In the genomic region with DNA sequence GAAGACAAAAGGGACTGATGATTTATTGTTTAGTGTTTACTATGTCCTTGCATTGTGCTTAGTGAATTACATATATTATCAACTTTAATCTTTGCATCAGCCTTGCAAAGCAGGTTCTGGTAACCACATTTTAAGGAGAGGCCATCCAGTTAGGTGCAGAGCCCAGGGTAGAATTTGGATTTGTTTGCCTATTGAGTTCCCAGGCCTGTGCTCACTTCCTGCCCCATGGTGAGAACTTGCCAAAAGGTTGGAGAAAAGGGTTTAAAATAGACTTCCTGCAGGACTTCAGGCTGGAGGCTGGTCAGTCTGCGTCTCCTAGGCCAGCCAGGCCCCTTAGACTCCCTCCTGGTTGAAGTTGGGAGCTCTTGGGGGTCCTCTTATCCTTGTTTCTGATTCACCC, we compare ENCODE assay signal across 21 cellular contexts.
A peak's percentile ranks its signal among the peaks of the same experiment; 100 is the strongest.
DNase-seq lines count a peak whose midpoint lies in the region; ATAC-seq and TF ChIP-seq lines count a peak whose summit lies in the region.
"Had no signal": no experiment of that assay in that cellular context is flagged by ENCODE, and none has a peak within 500 bp of the region (broad histone marks: within the 10 kb centered on the region; RNA-seq: fewer than 3 reads in every experiment).

No MANE protein-coding gene starts in this region.

- no peaks in the 10 kb centered on the region for H3K9me2 ChIP-seq in GM23338 (ENCODE audit: insufficient read depth)

- 0 out of 2 replicates have a peak, but pooled peaks cover 5% of the 10 kb centered on the region for H4K20me1 ChIP-seq in GM23338 (replicated peaks; ENCODE audit: insufficient read depth)

- H3K4me3 ChIP-seq in GM23338 (no peak overlapping the region), RWPE2 (ENCODE audit: severe bottlenecking) (no peak overlapping the region), gastrocnemius medialis (no peak overlapping the region), thyroid gland (replicated peaks in 1 of 3) (no peak overlapping the region)
- H3K4me3 ChIP-seq: BLaER1, K562, suprapubic skin had no signal

- H3K9me3 Mint-ChIP-seq in GM23338, result no peaks in the 10 kb centered on the region
- H3K9me3 Mint-ChIP-seq: activated CD4-positive, alpha-beta memory T cell treated with anti-CD3 and anti-CD28 coated beads, Interleukin-2, amount 10 ng/mL, durations not matched to agents 7 days and 5 days; activated naive CD4-positive, alpha-beta T cell treated with anti-CD3 and anti-CD28 coated beads, Interleukin-2, amount 50 U/mL, for 72 hours; activated T-cell treated with anti-CD3 and anti-CD28 coated beads, Interleukin-2, amount 50 U/mL, for 4 hours had no signal

- peaks cover 37% of the 10 kb centered on the region for H3K36me3 Mint-ChIP-seq in GM23338 (ENCODE audit: low read depth)

- H3K4me1 Mint-ChIP-seq in GM23338, result peaks cover 7% of the 10 kb centered on the region; the same call in 2 of the 3 replicates

- H3K9me3 ChIP-seq in RWPE2 (ENCODE audit: severe bottlenecking) (no peaks in the 10 kb centered on the region), gastrocnemius medialis (no peaks in the 10 kb centered on the region), thyroid gland (no peaks in the 10 kb centered on the region)
- H3K9me3 ChIP-seq: suprapubic skin had no signal

- in situ Hi-C loops in gastrocnemius medialis (cut with MboI; ENCODE audit: low sequenced_read_pairs in 4 of 4), result no loop called here

- H3K4me2 ChIP-seq in GM23338, result no peak overlapping the region
- H3K4me2 ChIP-seq: BLaER1 had no signal

- WGBS in thyroid gland, 2 donors, result 73 to 82% methylated on average over 1 of the region's 1 CpG

- ATAC-seq in GM23338, result no peak
- no peak for ATAC-seq in RWPE2 (ENCODE audit: low read depth)
- ATAC-seq in left ventricle myocardium superior, result peak; percentile 50
- no peak for ATAC-seq in gastrocnemius medialis
- ATAC-seq in GM18520 (IDR thresholded peaks at IDR 0.05; ENCODE audit: unreplicated experiment), result no peak
- ATAC-seq: activated naive CD4-positive, alpha-beta T cell treated with anti-CD3 and anti-CD28 coated beads, Interleukin-2, amount 50 U/mL, for 72 hours; activated T-cell treated with anti-CD3 and anti-CD28 coated beads, Interleukin-2, amount 50 U/mL, for 4 hours; K562 had no signal

- H3K79me2 ChIP-seq in GM23338 (replicated peaks; ENCODE audit: insufficient read depth), result peaks cover 17% of the 10 kb centered on the region; the same call in 1 of the 2 replicates

- 0 out of 2 replicates have a peak overlapping the region, but pooled peaks have one; percentile 32 for H3K27ac Mint-ChIP-seq in GM23338
- H3K27ac Mint-ChIP-seq: activated CD4-positive, alpha-beta memory T cell treated with anti-CD3 and anti-CD28 coated beads, Interleukin-2, amount 10 ng/mL, durations not matched to agents 7 days and 5 days had no signal

- intact Hi-C loops in left ventricle myocardium superior (cut with micrococcal nuclease) (no loop called here), gastrocnemius medialis (cut with DNase I; ENCODE audit: low total_unique reads) (no loop called here), thyroid gland (cut with DNase I) (no loop called here)

- H3K4me1 ChIP-seq in GM23338 (ENCODE audit: insufficient read depth) (no peaks in the 10 kb centered on the region), RWPE2 (ENCODE audit: insufficient read depth, poor library complexity, severe bottlenecking) (peaks cover 14% of the 10 kb centered on the region), gastrocnemius medialis (peaks cover 15 to 20% of the 10 kb centered on the region in 2 donors), thyroid gland (peaks cover 0 to 8% of the 10 kb centered on the region in 2 donors)
- H3K4me1 ChIP-seq: BLaER1 had no signal

- H3K36me3 ChIP-seq in GM23338 (ENCODE audit: insufficient read depth) (peaks cover 14% of the 10 kb centered on the region), RWPE2 (ENCODE audit: low read depth) (peaks cover 56% of the 10 kb centered on the region), gastrocnemius medialis (peaks cover 0 to 33% of the 10 kb centered on the region in 2 donors), thyroid gland (peaks cover 20% of the 10 kb centered on the region in 2 donors)

- no peaks in the 10 kb centered on the region for H3K27me3 ChIP-seq in GM23338 (ENCODE audit: insufficient read depth)
- H3K27me3 ChIP-seq in RWPE2 (ENCODE audit: insufficient read depth, poor library complexity, severe bottlenecking), result no peaks in the 10 kb centered on the region
- H3K27me3 ChIP-seq in gastrocnemius medialis, result no peaks in the 10 kb centered on the region
- no peaks in the 10 kb centered on the region for H3K27me3 ChIP-seq in thyroid gland
- H3K27me3 ChIP-seq: BLaER1, suprapubic skin had no signal

- DNase-seq in GM23338 (ENCODE audit: low spot score) (no peak), RWPE2 (ENCODE audit: low spot score) (no peak), left ventricle myocardium superior (no peak), gastrocnemius medialis (no peak), thyroid gland (no peak), NCI-H748 treated with DMSO at 0.1 percent for 48 hours (lab: John Stamatoyannopoulos, UW) (no peak)
- DNase-seq in activated effector memory CD4-positive, alpha-beta T cell treated with anti-CD3 and anti-CD28 coated beads, Interleukin-2, amount 50 U/mL, for 16 hours, result no peak
- DNase-seq: activated CD4-positive, alpha-beta memory T cell treated with anti-CD3 and anti-CD28 coated beads, Interleukin-2, amount 10 ng/mL, durations not matched to agents 7 days and 5 days; activated T-cell treated with anti-CD3 and anti-CD28 coated beads, Interleukin-2, amount 50 U/mL, for 4 hours; central memory CD4-positive, alpha-beta T cell; effector CD4-positive, alpha-beta T cell; NCI-H1092 treated with DMSO at 0.1 percent for 48 hours; NCI-H2171; stimulated activated CD4-positive, alpha-beta T cell treated with anti-CD3 and anti-CD28 coated beads, Interleukin-2, amount 100 ng/mL, for 48 hours; T-helper 1 cell had no signal

- no peaks in the 10 kb centered on the region for H3F3A ChIP-seq in GM23338 (replicated peaks; ENCODE audit: low read depth)

- no peak for TF ChIP-seq CTCF in GM23338 (conservative IDR thresholded peaks at IDR 0.05; ENCODE audit: low read depth in 2 of 2)
- TF ChIP-seq CTCF in RWPE2 (IDR thresholded peaks at IDR 0.05; ENCODE audit: poor library complexity, severe bottlenecking), result no peak
- no peak for TF ChIP-seq CTCF in gastrocnemius medialis (IDR thresholded peaks at IDR 0.05 in 4 of 5, conservative IDR thresholded peaks at IDR 0.05 in 1 of 5)
- no peak for TF ChIP-seq CTCF in thyroid gland (IDR thresholded peaks at IDR 0.05)

- H3K27ac ChIP-seq in GM23338 (ENCODE audit: low read depth) (no peak overlapping the region), RWPE2 (ENCODE audit: poor library complexity, severe bottlenecking) (peak overlapping the region; percentile 31), gastrocnemius medialis (peak overlapping the region; percentile 26 to 69 (median 64)), thyroid gland (no peak overlapping the region)
- H3K27ac ChIP-seq: BLaER1, VCaP had no signal

- no peak overlapping the region for H3K4me3 Mint-ChIP-seq in GM23338
- H3K4me3 Mint-ChIP-seq: activated CD4-positive, alpha-beta memory T cell treated with anti-CD3 and anti-CD28 coated beads, Interleukin-2, amount 10 ng/mL, durations not matched to agents 7 days and 5 days; activated T-cell treated with anti-CD3 and anti-CD28 coated beads, Interleukin-2, amount 50 U/mL, for 4 hours had no signal

- H2AFZ ChIP-seq in GM23338, result no peak overlapping the region

- no peak for TF ChIP-seq POLR2A in gastrocnemius medialis (IDR thresholded peaks at IDR 0.05)
- TF ChIP-seq POLR2A in thyroid gland (IDR thresholded peaks at IDR 0.05), result no peak

- H3K27me3 Mint-ChIP-seq in GM23338 (ENCODE audit: insufficient read depth, low read depth, poor library complexity), result no peaks in the 10 kb centered on the region
- H3K27me3 Mint-ChIP-seq: activated CD4-positive, alpha-beta memory T cell treated with anti-CD3 and anti-CD28 coated beads, Interleukin-2, amount 10 ng/mL, durations not matched to agents 7 days and 5 days had no signal

TF ChIP-seq in GM23338, 12 proteins besides CTCF, POLR2A, EP300 and RAD21 (continues in another document):
- TF ChIP-seq JUNB (IDR thresholded peaks at IDR 0.05; ENCODE audit: unreplicated experiment) (no peak), EZH2 (IDR thresholded peaks at IDR 0.05; ENCODE audit: low read depth, unreplicated experiment) (no peak), STAT1 (IDR thresholded peaks at IDR 0.05; ENCODE audit: unreplicated experiment) (no peak)
- TF ChIP-seq, protein P1, sequence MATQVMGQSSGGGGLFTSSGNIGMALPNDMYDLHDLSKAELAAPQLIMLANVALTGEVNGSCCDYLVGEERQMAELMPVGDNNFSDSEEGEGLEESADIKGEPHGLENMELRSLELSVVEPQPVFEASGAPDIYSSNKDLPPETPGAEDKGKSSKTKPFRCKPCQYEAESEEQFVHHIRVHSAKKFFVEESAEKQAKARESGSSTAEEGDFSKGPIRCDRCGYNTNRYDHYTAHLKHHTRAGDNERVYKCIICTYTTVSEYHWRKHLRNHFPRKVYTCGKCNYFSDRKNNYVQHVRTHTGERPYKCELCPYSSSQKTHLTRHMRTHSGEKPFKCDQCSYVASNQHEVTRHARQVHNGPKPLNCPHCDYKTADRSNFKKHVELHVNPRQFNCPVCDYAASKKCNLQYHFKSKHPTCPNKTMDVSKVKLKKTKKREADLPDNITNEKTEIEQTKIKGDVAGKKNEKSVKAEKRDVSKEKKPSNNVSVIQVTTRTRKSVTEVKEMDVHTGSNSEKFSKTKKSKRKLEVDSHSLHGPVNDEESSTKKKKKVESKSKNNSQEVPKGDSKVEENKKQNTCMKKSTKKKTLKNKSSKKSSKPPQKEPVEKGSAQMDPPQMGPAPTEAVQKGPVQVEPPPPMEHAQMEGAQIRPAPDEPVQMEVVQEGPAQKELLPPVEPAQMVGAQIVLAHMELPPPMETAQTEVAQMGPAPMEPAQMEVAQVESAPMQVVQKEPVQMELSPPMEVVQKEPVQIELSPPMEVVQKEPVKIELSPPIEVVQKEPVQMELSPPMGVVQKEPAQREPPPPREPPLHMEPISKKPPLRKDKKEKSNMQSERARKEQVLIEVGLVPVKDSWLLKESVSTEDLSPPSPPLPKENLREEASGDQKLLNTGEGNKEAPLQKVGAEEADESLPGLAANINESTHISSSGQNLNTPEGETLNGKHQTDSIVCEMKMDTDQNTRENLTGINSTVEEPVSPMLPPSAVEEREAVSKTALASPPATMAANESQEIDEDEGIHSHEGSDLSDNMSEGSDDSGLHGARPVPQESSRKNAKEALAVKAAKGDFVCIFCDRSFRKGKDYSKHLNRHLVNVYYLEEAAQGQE (IDR thresholded peaks at IDR 0.05; ENCODE audit: unreplicated experiment), result no peak

Comparison
In these comparisons a context has a peak if more than half of its experiments do, and no peak if none do; other contexts are left out.
1. H3K27ac ChIP-seq: peak in RWPE2 (single experiment) and gastrocnemius medialis (4 of 4); none in GM23338 (single experiment) and thyroid gland (0 of 3).